In genomic region chr16:83470406-83470805, GRCh38 we compare ENCODE assay signal across 19 cellular contexts.
DNase-seq lines count a peak whose midpoint lies in the region; ATAC-seq and TF ChIP-seq lines count a peak whose summit lies in the region.
"Had no signal": no experiment of that assay in that cellular context is flagged by ENCODE, and none has a peak within 500 bp of the region (broad histone marks: within the 10 kb centered on the region; RNA-seq: fewer than 3 reads in every experiment).

No MANE protein-coding gene starts in this region.

- 71 to 73% methylated on average over 3 of the region's 3 CpGs for WGBS in GM23248 (ENCODE audit: low coverage in 1 of 2, low lambda C conversion rate in 2 of 2, missing lambda C conversion rate in 2 of 2), 2 experiments

- H3K4me1 ChIP-seq in GM23248 (ENCODE audit: insufficient read depth) (peaks cover 13% of the 10 kb centered on the region), SJCRH30 (no peaks in the 10 kb centered on the region; the same call in 1 of the 2 replicates)
- H3K4me1 ChIP-seq: testis had no signal

- no peaks in the 10 kb centered on the region for H3K27me3 ChIP-seq in GM23248 (replicated peaks; ENCODE audit: insufficient read depth)
- H3K27me3 ChIP-seq in SJCRH30, result no peaks in the 10 kb centered on the region
- H3K27me3 ChIP-seq: testis had no signal

- in situ Hi-C loops in GM23248 (cut with MboI), result no loop called here

- peak; percentile 64 for DNase-seq in GM23248
- peak; percentile 6 to 8 for DNase-seq in SJCRH30
- DNase-seq in fibroblast of pulmonary artery (ENCODE audit: low read depth), result peak; percentile 16
- DNase-seq in stromal cell of bone marrow (ENCODE audit: low read depth), result peak; percentile 6
- no peak for DNase-seq in cerebellum (ENCODE audit: low spot score)
- no peak for DNase-seq in H4 (ENCODE audit: low spot score)
- DNase-seq: activated B cell treated with CpG ODN at 0.5 μM for 24 hours; activated naive CD8-positive, alpha-beta T cell treated with anti-CD3 and anti-CD28 coated beads, Interleukin-2, amount 10 ng/mL, durations not matched to agents 7 days and 5 days; central memory CD4-positive, alpha-beta T cell; left colon; NCI-H1092; NCI-H2029 treated with DMSO at 0.1 percent for 48 hours; NCI-H524; stimulated activated CD4-positive, alpha-beta T cell treated with anti-CD3 and anti-CD28 coated beads, Interleukin-12 subunit alpha, Interleukin-12 subunit beta, amount 100 ng/mL, for 4 hours; T-helper 2 cell; testis had no signal

- no peak overlapping the region for H3K9ac ChIP-seq in GM23248

- H3K9me2 ChIP-seq in GM23248 (ENCODE audit: insufficient read depth), result no peaks in the 10 kb centered on the region

- H3K4me2 ChIP-seq in GM23248 (ENCODE audit: unreplicated experiment), result peak overlapping the region; percentile 13

- H3K79me2 ChIP-seq in GM23248 (ENCODE audit: insufficient read depth), result no peaks in the 10 kb centered on the region

- H3K27ac ChIP-seq in GM23248 (no peak overlapping the region), SJCRH30 (no peak overlapping the region)
- H3K27ac ChIP-seq: C4-2B, testis had no signal

- no peaks in the 10 kb centered on the region for H3F3A ChIP-seq in GM23248 (ENCODE audit: insufficient read depth)

- ATAC-seq in GM21737 (IDR thresholded peaks at IDR 0.05; ENCODE audit: unreplicated experiment), result no peak
- ATAC-seq: left colon, Right ventricle myocardium inferior had no signal

- H3K4me3 ChIP-seq in GM23248 (no peak overlapping the region), SJCRH30 (no peak overlapping the region), fibroblast of pulmonary artery (replicated peaks; ENCODE audit: low read depth, low read length) (no peak overlapping the region)
- H3K4me3 ChIP-seq: testis had no signal

- H3K36me3 ChIP-seq in GM23248 (ENCODE audit: low read depth), result no peaks in the 10 kb centered on the region
- H3K36me3 ChIP-seq in SJCRH30, result no peaks in the 10 kb centered on the region

- no peaks in the 10 kb centered on the region for H4K20me1 ChIP-seq in GM23248 (ENCODE audit: insufficient read depth)

- TF ChIP-seq CTCF in fibroblast of pulmonary artery (IDR thresholded peaks at IDR 0.05; ENCODE audit: low read length, missing control alignments), result no peak

- H2AFZ ChIP-seq in GM23248, result no peak overlapping the region

- H3K9me3 ChIP-seq in GM23248 (ENCODE audit: low read depth) (no peaks in the 10 kb centered on the region), SJCRH30 (replicated peaks) (no peaks in the 10 kb centered on the region)
- H3K9me3 ChIP-seq: testis had no signal

Comparison
In these comparisons a context has a peak if more than half of its experiments do, and no peak if none do; other contexts are left out.
1. DNase-seq: peak in GM23248 (single experiment), SJCRH30 (2 of 2), fibroblast of pulmonary artery (single experiment) and stromal cell of bone marrow (single experiment); none in cerebellum (single experiment) and H4 (single experiment).